13 cellular contexts compared by ENCODE assay signal in genomic region chr11:73176892-73177155, GRCh38. TPM values are rescaled to one million over a fixed set of nuclear protein-coding genes. Genes with fewer than 3 reads are reported as not detected.
DNase-seq lines count a peak whose midpoint lies in the region; TF ChIP-seq lines count a peak whose summit lies in the region.
"Had no signal": no experiment of that assay in that cellular context is flagged by ENCODE, and none has a peak within 500 bp of the region (broad histone marks: within the 10 kb centered on the region; RNA-seq: fewer than 3 reads in every experiment).

No MANE protein-coding gene starts in this region.

- TF ChIP-seq EP300 in sigmoid colon (IDR thresholded peaks at IDR 0.05) = no peak

- H3K27ac ChIP-seq in BLaER1 treated with 17β-estradiol and CSF1 and Interleukin-3, amounts not matched to agents 10 nM and 100 nM = peak overlapping the region in 1 of 11 experiments; percentile 28; a peak in 1 of 22 replicates
- H3K27ac ChIP-seq in OCI-LY1 (ENCODE audit: low read depth, low read length, poor library complexity, severe bottlenecking) = peak overlapping the region; percentile 59
- peak overlapping the region in 2 of 4 donors; percentile 64 to 69 for H3K27ac ChIP-seq in sigmoid colon

- no peak for TF ChIP-seq CTCF in OCI-LY1 (IDR thresholded peaks at IDR 0.05; ENCODE audit: low read length)
- TF ChIP-seq CTCF in epithelial cell of esophagus (IDR thresholded peaks at IDR 0.05; ENCODE audit: insufficient read depth, low read depth, low read length, missing control alignments) = no peak
- no peak for TF ChIP-seq CTCF in sigmoid colon (IDR thresholded peaks at IDR 0.05)
- no peak for TF ChIP-seq CTCF in GM10266 (IDR thresholded peaks at IDR 0.05; ENCODE audit: control insufficient read depth, insufficient read depth, low read depth, missing control alignments)
- TF ChIP-seq CTCF in CD14-positive monocyte (IDR thresholded peaks at IDR 0.05) = no peak

- no peak overlapping the region for H3K27ac Mint-ChIP-seq in CD14-positive monocyte

- WGBS in sigmoid colon, 2 donors = 88 to 90% methylated on average over 1 of the region's 1 CpG

- H3K4me3 ChIP-seq in BLaER1 treated with 17β-estradiol and CSF1 and Interleukin-3, amounts not matched to agents 10 nM and 100 nM = no peak overlapping the region
- H3K4me3 ChIP-seq in OCI-LY1 (ENCODE audit: low read depth, low read length, poor library complexity, severe bottlenecking) (no peak overlapping the region), epithelial cell of esophagus (ENCODE audit: low read length) (no peak overlapping the region), sigmoid colon (no peak overlapping the region)

- H3K36me3 ChIP-seq in BLaER1 treated with 17β-estradiol and CSF1 and Interleukin-3, amounts not matched to agents 10 nM and 100 nM = no peaks in the 10 kb centered on the region
- no peaks in the 10 kb centered on the region for H3K36me3 ChIP-seq in OCI-LY1 (ENCODE audit: insufficient read depth, low read length)
- no peaks in the 10 kb centered on the region for H3K36me3 ChIP-seq in sigmoid colon

- H3K4me1 ChIP-seq in BLaER1 treated with 17β-estradiol and CSF1 and Interleukin-3, amounts not matched to agents 10 nM and 100 nM = peaks cover 32 to 39% (median 36%) of the 10 kb centered on the region in 10 experiments
- H3K4me1 ChIP-seq in OCI-LY1 (ENCODE audit: insufficient read depth, low read length, severe bottlenecking) (peaks cover 26% of the 10 kb centered on the region), sigmoid colon (peaks cover 0 to 15% (median 13%) of the 10 kb centered on the region in 4 donors)

- H2AFZ ChIP-seq in OCI-LY1 (ENCODE audit: low read length) = no peak overlapping the region

- no peaks in the 10 kb centered on the region for H3K27me3 ChIP-seq in BLaER1 treated with 17β-estradiol and CSF1 and Interleukin-3, amounts not matched to agents 10 nM and 100 nM
- H3K27me3 ChIP-seq in OCI-LY1 (ENCODE audit: insufficient read depth, low read length) = no peaks in the 10 kb centered on the region; the same call in 1 of the 2 replicates
- H3K27me3 ChIP-seq in sigmoid colon = no peaks in the 10 kb centered on the region

- H3K9me3 Mint-ChIP-seq in CD14-positive monocyte = peaks cover 0 to 3% (median 0%) of the 10 kb centered on the region in 7 donors
- H3K9me3 Mint-ChIP-seq: T-cell had no signal

- H3K36me3 Mint-ChIP-seq in CD14-positive monocyte = no peaks in the 10 kb centered on the region
- H3K36me3 Mint-ChIP-seq: T-cell had no signal

- intact Hi-C loops in sigmoid colon (cut with DNase I) (loop anchor here (5.0 kb wide), 1 partner anchor 255 kb away; no protein-coding TSS in a partner anchor), CD14-positive monocyte (cut with micrococcal nuclease) (loop anchor here (5.0 to 10.0 kb wide), 4 partner anchors 255 to 492 kb away; no protein-coding TSS in a partner anchor)

- peak overlapping the region; percentile 0 to 81 (median 40); a peak in 19 of 22 replicates for H3K4me2 ChIP-seq in BLaER1 treated with 17β-estradiol and CSF1 and Interleukin-3, amounts not matched to agents 10 nM and 100 nM
- no peak overlapping the region; the same call in 1 of the 2 replicates for H3K4me2 ChIP-seq in OCI-LY1 (ENCODE audit: low read length)

- no peaks in the 10 kb centered on the region for H3F3A ChIP-seq in OCI-LY1 (ENCODE audit: insufficient read depth, low read length)

- H3K27me3 Mint-ChIP-seq in CD14-positive monocyte (ENCODE audit: low read depth in 3 of 3) = peaks cover 0 to 4% (median 4%) of the 10 kb centered on the region in 3 donors

- no peak for TF ChIP-seq POLR2A in sigmoid colon (IDR thresholded peaks at IDR 0.05)

- no peak overlapping the region; a peak in 1 of 22 replicates for H3K9ac ChIP-seq in BLaER1 treated with 17β-estradiol and CSF1 and Interleukin-3, amounts not matched to agents 10 nM and 100 nM
- peak overlapping the region; percentile 41; the same call in 1 of the 2 replicates for H3K9ac ChIP-seq in OCI-LY1 (ENCODE audit: low read length)

- H3K79me2 ChIP-seq in OCI-LY1 (ENCODE audit: insufficient read depth, low read length) = no peaks in the 10 kb centered on the region

- no peaks in the 10 kb centered on the region for H4K20me1 ChIP-seq in BLaER1 treated with 17β-estradiol and CSF1 and Interleukin-3, amounts not matched to agents 10 nM and 100 nM
- H4K20me1 ChIP-seq in OCI-LY1 (ENCODE audit: insufficient read depth, low read length) = no peaks in the 10 kb centered on the region

- H3K9me2 ChIP-seq in OCI-LY1 (ENCODE audit: low read depth, low read length) = no peaks in the 10 kb centered on the region

- peak; percentile 75 for DNase-seq in epithelial cell of esophagus (ENCODE audit: low read depth)
- DNase-seq in sigmoid colon = peak; percentile 42
- DNase-seq in stimulated activated naive CD4-positive, alpha-beta T cell (lab: John Stamatoyannopoulos, UW) = no peak
- no peak for DNase-seq in GM10266 (ENCODE audit: extremely low spot score)
- DNase-seq in CD14-positive monocyte (ENCODE audit: low spot score) = no peak
- DNase-seq in stimulated activated CD4-positive, alpha-beta T cell treated with anti-CD3 and anti-CD28 coated beads, Interleukin-4, amount 100 ng/mL, for 4 hours = no peak
- DNase-seq: AML-193, DMS153, NCI-H1436, NCI-H510A, T-cell had no signal

- H3K4me3 Mint-ChIP-seq in CD14-positive monocyte = no peak overlapping the region
- H3K4me3 Mint-ChIP-seq: T-cell had no signal

- H3K4me1 Mint-ChIP-seq in CD14-positive monocyte = peaks cover 17% of the 10 kb centered on the region

- no peaks in the 10 kb centered on the region for H3K9me3 ChIP-seq in BLaER1 treated with 17β-estradiol and CSF1 and Interleukin-3, amounts not matched to agents 10 nM and 100 nM (replicated peaks in 1 of 11)
- H3K9me3 ChIP-seq in OCI-LY1 (ENCODE audit: low read length) (no peaks in the 10 kb centered on the region), sigmoid colon (no peaks in the 10 kb centered on the region)

RNA-seq across cellular contexts. Expression of gene FCHSD2, which starts 34.7 kb away (rescaled TPM):
- 10 to 100 TPM; 16.4 to 36.3 (median 19.4) TPM for total RNA-seq in sigmoid colon
- polyA plus RNA-seq in sigmoid colon = 10 to 100 TPM in 1 of 3 donors, 1 to 10 TPM in 2; 6.9 to 19.3 (median 7.2) TPM
- polyA plus RNA-seq in CD14-positive monocyte = 10 to 100 TPM; 14.5 to 16.6 TPM

RNA-seq across cellular contexts. Expression of gene P2RY2, which starts 41.3 kb away (rescaled TPM):
- total RNA-seq in sigmoid colon = under 1 TPM in 1 of 4 donors, not detected in 3; 0.16 TPM
- 1 to 10 TPM; 3.0 to 6.2 (median 4.2) TPM for polyA plus RNA-seq in sigmoid colon
- polyA plus RNA-seq in CD14-positive monocyte = 10 to 100 TPM in 1 of 2 donors, 1 to 10 TPM in 1; 2.8 to 12.7 TPM

Comparison
In these comparisons a context has a peak if more than half of its experiments do, and no peak if none do; other contexts are left out.
1. DNase-seq: peak in epithelial cell of esophagus (single experiment) and sigmoid colon (single experiment); none in stimulated activated naive CD4-positive, alpha-beta T cell (0 of 6), GM10266 (single experiment), CD14-positive monocyte (single experiment) and stimulated activated CD4-positive, alpha-beta T cell treated with anti-CD3 and anti-CD28 coated beads, Interleukin-4, amount 100 ng/mL, for 4 hours (0 of 2).